Comparison of ENCODE assay signal across 13 cellular contexts in the genomic region with DNA sequence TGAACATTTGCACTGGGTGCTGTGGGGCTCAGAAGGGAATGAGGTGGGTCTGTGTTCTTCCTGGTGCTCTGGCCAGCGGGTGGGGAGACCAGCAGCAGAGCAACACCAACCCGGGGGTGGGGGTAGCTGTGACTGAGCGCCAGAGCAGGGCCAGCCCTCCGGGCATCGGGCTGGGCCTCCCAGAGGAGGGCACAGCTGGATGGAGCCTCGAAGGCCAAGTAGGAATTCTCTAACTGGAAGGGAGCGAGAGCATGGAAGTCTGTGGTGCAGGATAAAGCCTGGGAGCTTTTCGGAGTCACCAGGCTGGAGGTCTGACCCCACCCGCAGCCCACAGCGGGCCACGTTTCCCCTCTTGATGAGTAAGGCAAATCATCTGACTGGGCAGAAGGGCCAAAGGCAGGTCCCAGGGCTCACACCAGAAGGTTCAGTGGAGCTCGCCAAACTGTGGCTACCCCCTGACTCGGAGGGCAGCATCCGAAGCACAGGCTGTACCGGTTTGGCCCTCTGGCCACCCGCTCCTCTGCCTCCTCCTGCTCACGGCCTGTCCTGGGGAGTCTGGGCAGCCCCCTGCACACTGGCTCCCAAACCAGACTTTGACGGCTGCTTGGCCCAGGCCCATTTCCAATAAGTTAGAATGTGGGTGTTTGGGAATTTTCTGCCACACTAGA. TPM values are rescaled to one million over a fixed set of nuclear protein-coding genes. Genes with fewer than 3 reads are reported as not detected.
DNase-seq lines count a peak whose midpoint lies in the region; TF ChIP-seq lines count a peak whose summit lies in the region.
"Had no signal": no experiment of that assay in that cellular context is flagged by ENCODE, and none has a peak within 500 bp of the region (broad histone marks: within the 10 kb centered on the region; RNA-seq: fewer than 3 reads in every experiment).

No MANE protein-coding gene starts in this region.

- no peak for DNase-seq in WERI-Rb-1
- peak; percentile 77 to 84 for DNase-seq in foreskin fibroblast
- peak; percentile 86 to 91 for DNase-seq in tibial artery
- DNase-seq in OCI-LY7 (ENCODE audit: low spot score), result no peak
- no peak for DNase-seq in NCI-H1417 treated with DMSO at 0.1 percent for 48 hours (lab: John Stamatoyannopoulos, UW)
- no peak for DNase-seq in NCI-H524 (lab: John Stamatoyannopoulos, UW)
- DNase-seq in NCI-H1694 treated with DMSO at 0.1 percent for 48 hours (lab: John Stamatoyannopoulos, UW), result no peak
- DNase-seq: activated CD4-positive, CD25-positive, alpha-beta regulatory T cell; activated T-cell treated with anti-CD3 and anti-CD28 coated beads, Interleukin-2, amount 50 U/mL, for 48 hours; NCI-H2171; stimulated activated CD8-positive, alpha-beta memory T cell treated with anti-CD3 and anti-CD28 coated beads, Interleukin-4, amount 100 ng/mL, for 48 hours had no signal

- TF ChIP-seq CTCF in WERI-Rb-1 (IDR thresholded peaks at IDR 0.05; ENCODE audit: low read depth, low read length) (no peak), foreskin fibroblast (IDR thresholded peaks at IDR 0.05; ENCODE audit: low read depth, low read length) (no peak), nephron (IDR thresholded peaks at IDR 0.05; ENCODE audit: unreplicated experiment in 3 of 3) (no peak), tibial artery (IDR thresholded peaks at IDR 0.05) (no peak), OCI-LY7 (conservative IDR thresholded peaks at IDR 0.05; ENCODE audit: low read length) (no peak)

- H3K4me1 Mint-ChIP-seq in nephron, result peaks cover 70% of the 10 kb centered on the region

- H3K4me2 ChIP-seq in OCI-LY7 (ENCODE audit: low read length), result no peak overlapping the region

- H3K4me1 ChIP-seq in tibial artery (peaks cover 0 to 59% (median 34%) of the 10 kb centered on the region in 4 donors), OCI-LY7 (ENCODE audit: insufficient read depth, low read length, poor library complexity, severe bottlenecking) (no peaks in the 10 kb centered on the region)

- H3K36me3 ChIP-seq in WERI-Rb-1 (peaks cover 59% of the 10 kb centered on the region), tibial artery (no peaks in the 10 kb centered on the region), OCI-LY7 (ENCODE audit: insufficient read depth, low read length) (no peaks in the 10 kb centered on the region)

- intact Hi-C loops in tibial artery (cut with DNase I; ENCODE audit: low total_unique reads), result no loop called here
- intact Hi-C loops in OCI-LY7 (cut with micrococcal nuclease; ENCODE audit: unreplicated experiment), result no loop called here

- H3K9me3 ChIP-seq in WERI-Rb-1 (ENCODE audit: severe bottlenecking), result no peaks in the 10 kb centered on the region
- no peaks in the 10 kb centered on the region for H3K9me3 ChIP-seq in tibial artery
- no peaks in the 10 kb centered on the region for H3K9me3 ChIP-seq in OCI-LY7 (ENCODE audit: low read length)

- no peaks in the 10 kb centered on the region for H3K9me3 Mint-ChIP-seq in nephron
- H3K9me3 Mint-ChIP-seq: natural killer cell treated with Interleukin-12 subunit alpha and Interleukin-12 subunit beta and Interleukin-15 and Interleukin-18, amount 100 ng/mL, for 72 hours had no signal

- H3K27ac ChIP-seq in WERI-Rb-1 (peak overlapping the region; percentile 97), tibial artery (peak overlapping the region; percentile 66 to 69), OCI-LY7 (ENCODE audit: low read depth, low read length, poor library complexity, severe bottlenecking) (no peak overlapping the region)

- no peaks in the 10 kb centered on the region for H3K9me2 ChIP-seq in OCI-LY7 (ENCODE audit: insufficient read depth, low read length)

- peaks cover 11% of the 10 kb centered on the region for H3K27me3 Mint-ChIP-seq in nephron (ENCODE audit: low read depth)
- H3K27me3 Mint-ChIP-seq: natural killer cell treated with Interleukin-12 subunit alpha and Interleukin-12 subunit beta and Interleukin-15 and Interleukin-18, amount 100 ng/mL, for 72 hours had no signal

- H3K27me3 ChIP-seq in WERI-Rb-1 (ENCODE audit: insufficient read depth, low read depth, severe bottlenecking) (no peaks in the 10 kb centered on the region), tibial artery (no peaks in the 10 kb centered on the region)

- no peaks in the 10 kb centered on the region for H3K36me3 Mint-ChIP-seq in nephron (ENCODE audit: low read depth)
- H3K36me3 Mint-ChIP-seq: natural killer cell treated with Interleukin-12 subunit alpha and Interleukin-12 subunit beta and Interleukin-15 and Interleukin-18, amount 100 ng/mL, for 72 hours had no signal

- H3K79me2 ChIP-seq in OCI-LY7 (ENCODE audit: insufficient read depth, low read depth, low read length), result no peaks in the 10 kb centered on the region

- H3K4me3 Mint-ChIP-seq in nephron, result peak overlapping the region in 1 of 3 experiments; percentile 42
- H3K4me3 Mint-ChIP-seq: natural killer cell treated with Interleukin-12 subunit alpha and Interleukin-12 subunit beta and Interleukin-15 and Interleukin-18, amount 100 ng/mL, for 72 hours had no signal

- no TSS peak for BruUV-seq in OCI-LY7 (replicated peaks; lab: Mats Ljungman, UMichigan)

- H2AFZ ChIP-seq in OCI-LY7 (ENCODE audit: low read length), result no peak overlapping the region

- no peaks in the 10 kb centered on the region for H4K20me1 ChIP-seq in OCI-LY7 (ENCODE audit: insufficient read depth, low read length)

- CTCF ChIA-PET in OCI-LY7 (lab: Charles Lee; ENCODE audit: unreplicated experiment), result no interaction called here

- H3K27ac Mint-ChIP-seq in nephron, result peak overlapping the region; percentile 80 to 95 (median 95)
- H3K27ac Mint-ChIP-seq: natural killer cell treated with Interleukin-12 subunit alpha and Interleukin-12 subunit beta and Interleukin-15 and Interleukin-18, amount 100 ng/mL, for 72 hours had no signal

- POLR2A ChIA-PET in OCI-LY7 (lab: Charles Lee), result no interaction called here

- no peak overlapping the region for H3K4me3 ChIP-seq in WERI-Rb-1 (ENCODE audit: low read depth, low read length)
- no peak overlapping the region for H3K4me3 ChIP-seq in foreskin fibroblast (ENCODE audit: low read depth in 1 of 2, low read length in 2 of 2)
- no peak overlapping the region for H3K4me3 ChIP-seq in tibial artery
- H3K4me3 ChIP-seq in OCI-LY7 (ENCODE audit: low read depth, low read length, poor library complexity, severe bottlenecking), result no peak overlapping the region

RNA-seq across cellular contexts. Expression of a gene that starts 18.8 kb away (rescaled TPM):
- not detected in 2 replicates for total RNA-seq in OCI-LY7 (2014; rRNA removed; shearing (Covaris generic))
- not detected in 2 replicates for total RNA-seq in OCI-LY7 (2022)

Comparison
In these comparisons a context has a peak if more than half of its experiments do, and no peak if none do; other contexts are left out.
1. DNase-seq: peak in foreskin fibroblast (2 of 2) and tibial artery (2 of 2); none in WERI-Rb-1 (single experiment), OCI-LY7 (single experiment), NCI-H1417 treated with DMSO at 0.1 percent for 48 hours (single experiment), NCI-H524 (0 of 2) and NCI-H1694 treated with DMSO at 0.1 percent for 48 hours (single experiment).